In genomic region chr4:158481811-158482210, GRCh38 we compare ENCODE assay signal across 26 cellular contexts. TPM values are rescaled to one million over a fixed set of nuclear protein-coding genes. Genes with fewer than 3 reads are reported as not detected.
"Had no signal": no experiment of that assay in that cellular context is flagged by ENCODE, and none has a peak within 500 bp of the region (broad histone marks: within the 10 kb centered on the region; RNA-seq: fewer than 3 reads in every experiment).

No MANE protein-coding gene starts in this region.

- H3K27me3 ChIP-seq: esophagus muscularis mucosa, neutrophil, pancreas, right lobe of liver, suprapubic skin, vagina had no signal

- H3K4me1 ChIP-seq: esophagus muscularis mucosa, lower lobe of right lung, pancreas, right lobe of liver, suprapubic skin, vagina had no signal

- DNase-seq: dermis blood vessel endothelial cell; effector memory CD4-positive, alpha-beta T cell; foreskin melanocyte; left ventricle myocardium superior; lower lobe of right lung; naive B cell; pancreas; right lobe of liver; small intestine; stimulated activated CD4-positive, alpha-beta T cell treated with anti-CD3 and anti-CD28 coated beads, Interleukin-15, amount 100 ng/mL, for 24 hours; stimulated activated CD4-positive, alpha-beta T cell treated with anti-CD3 and anti-CD28 coated beads, Interleukin-2, amount 100 ng/mL, for 48 hours; stimulated activated naive CD4-positive, alpha-beta T cell; stimulated activated naive CD8-positive, alpha-beta T cell treated with anti-CD3 and anti-CD28 coated beads, Interleukin-15, amount 100 ng/mL, for 72 hours; trophoblast cell had no signal

- ATAC-seq: left ventricle myocardium superior; lower lobe of right lung; natural killer cell treated with Interleukin-12 subunit alpha and Interleukin-12 subunit beta and Interleukin-15 and Interleukin-18, amount 100 ng/mL, for 72 hours; pancreas; right lobe of liver; stimulated activated naive CD8-positive, alpha-beta T cell treated with anti-CD3 and anti-CD28 coated beads, Interleukin-15, amount 100 ng/mL, for 72 hours had no signal

- H3K4me3 ChIP-seq: coronary artery, esophagus muscularis mucosa, lower lobe of right lung, pancreas, right lobe of liver, suprapubic skin, vagina had no signal

- H3K36me3 ChIP-seq: esophagus muscularis mucosa, lower lobe of right lung, neutrophil, pancreas, right lobe of liver, suprapubic skin, vagina had no signal

- H3K9me3 ChIP-seq: lower lobe of right lung, neutrophil, pancreas, right lobe of liver, suprapubic skin, vagina had no signal

- H3K27ac ChIP-seq: coronary artery, esophagus muscularis mucosa, lower lobe of right lung, neutrophil, pancreas, right lobe of liver, suprapubic skin, vagina had no signal

RNA-seq across cellular contexts. Expression of gene RXFP1, which starts 39.9 kb away (rescaled TPM):
- total RNA-seq: dermis blood vessel endothelial cell; endothelial cell of umbilical vein; epithelial cell of proximal tubule; esophagus muscularis mucosa; left ventricle myocardium superior; mesenteric fat pad; mononuclear cell; natural killer cell treated with Interleukin-12 subunit alpha and Interleukin-12 subunit beta and Interleukin-15 and Interleukin-18, amount 100 ng/mL, for 72 hours; neural crest cell; progenitor cell of endocrine pancreas had no signal
